In genomic region chr4:139315221-139315675, GRCh38 we compare ENCODE assay signal across 9 cellular contexts. TPM values are rescaled to one million over a fixed set of nuclear protein-coding genes. Genes with fewer than 3 reads are reported as not detected.
DNase-seq lines count a peak whose midpoint lies in the region; ATAC-seq and TF ChIP-seq lines count a peak whose summit lies in the region.
"Had no signal": no experiment of that assay in that cellular context is flagged by ENCODE, and none has a peak within 500 bp of the region (broad histone marks: within the 10 kb centered on the region; RNA-seq: fewer than 3 reads in every experiment).

No MANE protein-coding gene starts in this region.

- H3K4me1 Mint-ChIP-seq in natural killer cell, result peaks cover 78% of the 10 kb centered on the region in 2 donors
- peaks cover 53 to 63% of the 10 kb centered on the region in 2 donors for H3K4me1 Mint-ChIP-seq in natural killer cell treated with Interleukin-12 subunit alpha and Interleukin-12 subunit beta and Interleukin-15 and Interleukin-18, amount 100 ng/mL, for 72 hours (ENCODE audit: low read depth in 2 of 2)
- H3K4me1 Mint-ChIP-seq in T-helper 17 cell, result peaks cover 52% of the 10 kb centered on the region
- peaks cover 48 to 74% of the 10 kb centered on the region in 2 donors for H3K4me1 Mint-ChIP-seq in stimulated activated naive B cell treated with anti-CD40 and anti-IgM and Interleukin-4, amounts not matched to agents 10 μg/mL and 1 μg/mL and 100 μg/mL, for 72 hours

- DNase-seq in natural killer cell (no peak), T-helper 17 cell (no peak), NCI-H1417 treated with DMSO at 0.1 percent for 48 hours (lab: John Stamatoyannopoulos, UW) (no peak), SK-N-DZ (ENCODE audit: low spot score) (no peak), SIG-M5 (lab: John Stamatoyannopoulos, UW) (no peak)
- no peak for DNase-seq in natural killer cell treated with Interleukin-12 subunit alpha and Interleukin-12 subunit beta and Interleukin-15 and Interleukin-18, amount 100 ng/mL, for 72 hours (ENCODE audit: low spot score)
- no peak for DNase-seq in stimulated activated naive B cell treated with anti-CD40 and anti-IgM and Interleukin-4, amounts not matched to agents 10 μg/mL and 1 μg/mL and 100 μg/mL, for 72 hours
- DNase-seq: NCI-H2171 treated with DMSO at 0.1 percent for 48 hours had no signal

- intact Hi-C loops in natural killer cell (cut with micrococcal nuclease), result no loop called here

- H3K9me3 Mint-ChIP-seq in natural killer cell, result no peaks in the 10 kb centered on the region
- H3K9me3 Mint-ChIP-seq in natural killer cell treated with Interleukin-12 subunit alpha and Interleukin-12 subunit beta and Interleukin-15 and Interleukin-18, amount 100 ng/mL, for 72 hours, result no peaks in the 10 kb centered on the region
- H3K9me3 Mint-ChIP-seq in stimulated activated naive B cell treated with anti-CD40 and anti-IgM and Interleukin-4, amounts not matched to agents 10 μg/mL and 1 μg/mL and 100 μg/mL, for 72 hours, result peaks cover 4 to 7% of the 10 kb centered on the region in 2 donors

- no peaks in the 10 kb centered on the region for H3K9me3 ChIP-seq in T-helper 17 cell (ENCODE audit: control insufficient read depth, low read length, poor library complexity, severe bottlenecking)

- no peaks in the 10 kb centered on the region for H3K27me3 Mint-ChIP-seq in natural killer cell (ENCODE audit: low read depth in 2 of 2)
- H3K27me3 Mint-ChIP-seq in natural killer cell treated with Interleukin-12 subunit alpha and Interleukin-12 subunit beta and Interleukin-15 and Interleukin-18, amount 100 ng/mL, for 72 hours, result no peaks in the 10 kb centered on the region
- no peaks in the 10 kb centered on the region for H3K27me3 Mint-ChIP-seq in T-helper 17 cell
- no peaks in the 10 kb centered on the region for H3K27me3 Mint-ChIP-seq in stimulated activated naive B cell treated with anti-CD40 and anti-IgM and Interleukin-4, amounts not matched to agents 10 μg/mL and 1 μg/mL and 100 μg/mL, for 72 hours

- peak overlapping the region; percentile 62 to 65 for H3K27ac Mint-ChIP-seq in natural killer cell
- H3K27ac Mint-ChIP-seq in natural killer cell treated with Interleukin-12 subunit alpha and Interleukin-12 subunit beta and Interleukin-15 and Interleukin-18, amount 100 ng/mL, for 72 hours, result peak overlapping the region in 1 of 2 donors; percentile 32
- peak overlapping the region; percentile 96 for H3K27ac Mint-ChIP-seq in T-helper 17 cell
- H3K27ac Mint-ChIP-seq in stimulated activated naive B cell treated with anti-CD40 and anti-IgM and Interleukin-4, amounts not matched to agents 10 μg/mL and 1 μg/mL and 100 μg/mL, for 72 hours, result peak overlapping the region; percentile 90

- ATAC-seq in natural killer cell, result no peak
- ATAC-seq in natural killer cell treated with Interleukin-12 subunit alpha and Interleukin-12 subunit beta and Interleukin-15 and Interleukin-18, amount 100 ng/mL, for 72 hours, result no peak
- peak; percentile 64 for ATAC-seq in HG02852 (IDR thresholded peaks at IDR 0.05; ENCODE audit: unreplicated experiment)
- peak; percentile 20 for ATAC-seq in T-helper 17 cell
- peak; percentile 75 to 87 for ATAC-seq in stimulated activated naive B cell treated with anti-CD40 and anti-IgM and Interleukin-4, amounts not matched to agents 10 μg/mL and 1 μg/mL and 100 μg/mL, for 72 hours (replicated peaks)

- H3K4me3 Mint-ChIP-seq in natural killer cell (peak overlapping the region; percentile 3), T-helper 17 cell (peak overlapping the region; percentile 69)
- H3K4me3 Mint-ChIP-seq in natural killer cell treated with Interleukin-12 subunit alpha and Interleukin-12 subunit beta and Interleukin-15 and Interleukin-18, amount 100 ng/mL, for 72 hours, result no peak overlapping the region
- peak overlapping the region; percentile 39 to 51 for H3K4me3 Mint-ChIP-seq in stimulated activated naive B cell treated with anti-CD40 and anti-IgM and Interleukin-4, amounts not matched to agents 10 μg/mL and 1 μg/mL and 100 μg/mL, for 72 hours

- TF ChIP-seq CTCF in natural killer cell (IDR thresholded peaks at IDR 0.05), result no peak

- H3K36me3 Mint-ChIP-seq in natural killer cell (no peaks in the 10 kb centered on the region), T-helper 17 cell (ENCODE audit: low read depth) (peaks cover 5% of the 10 kb centered on the region)
- no peaks in the 10 kb centered on the region for H3K36me3 Mint-ChIP-seq in natural killer cell treated with Interleukin-12 subunit alpha and Interleukin-12 subunit beta and Interleukin-15 and Interleukin-18, amount 100 ng/mL, for 72 hours
- peaks cover 13 to 41% of the 10 kb centered on the region in 2 donors for H3K36me3 Mint-ChIP-seq in stimulated activated naive B cell treated with anti-CD40 and anti-IgM and Interleukin-4, amounts not matched to agents 10 μg/mL and 1 μg/mL and 100 μg/mL, for 72 hours

RNA-seq across cellular contexts. Expression of gene NDUFC1, which starts 13.0 kb away (rescaled TPM):
- total RNA-seq in natural killer cell (10 to 100 TPM; 14.0 to 15.8 (median 14.3) TPM), T-helper 17 cell (10 to 100 TPM; 15.5 to 17.0 TPM)
- 10 to 100 TPM; 35.7 to 43.0 TPM for total RNA-seq in natural killer cell treated with Interleukin-12 subunit alpha and Interleukin-12 subunit beta and Interleukin-15 and Interleukin-18, amount 100 ng/mL, for 72 hours
- polyA plus RNA-seq in SK-N-DZ (2014; cell fraction: cytosol; rRNA removed), result 25.5 and 33.1 TPM in 2 replicates
- 22.4 and 28.6 TPM in 2 replicates for polyA plus RNA-seq in SK-N-DZ (2014; cell fraction: nucleus; rRNA removed)

RNA-seq across cellular contexts. Expression of gene NAA15, which starts 13.9 kb away (rescaled TPM):
- total RNA-seq in natural killer cell (10 to 100 TPM; 56.7 to 66.3 (median 61.9) TPM), T-helper 17 cell (10 to 100 TPM; 55.2 to 62.1 TPM)
- total RNA-seq in natural killer cell treated with Interleukin-12 subunit alpha and Interleukin-12 subunit beta and Interleukin-15 and Interleukin-18, amount 100 ng/mL, for 72 hours, result 100 to 1,000 TPM in 1 of 2 donors, 10 to 100 TPM in 1; 71.5 to 100 TPM
- 19.8 and 22.7 TPM in 2 replicates for polyA plus RNA-seq in SK-N-DZ (2014; cell fraction: cytosol; rRNA removed)
- polyA plus RNA-seq in SK-N-DZ (2014; cell fraction: nucleus; rRNA removed), result 14.7 and 15.8 TPM in 2 replicates

RNA-seq across cellular contexts. Expression of gene MGARP, which starts 35.2 kb away (rescaled TPM):
- under 1 TPM; 0.35 to 0.78 (median 0.63) TPM for total RNA-seq in natural killer cell
- total RNA-seq in natural killer cell treated with Interleukin-12 subunit alpha and Interleukin-12 subunit beta and Interleukin-15 and Interleukin-18, amount 100 ng/mL, for 72 hours, result under 1 TPM in 1 of 2 donors, not detected in 1; 0.21 TPM
- not detected for total RNA-seq in T-helper 17 cell
- 1.00 and 1.2 TPM in 2 replicates for polyA plus RNA-seq in SK-N-DZ (2014; cell fraction: cytosol; rRNA removed)
- polyA plus RNA-seq in SK-N-DZ (2014; cell fraction: nucleus; rRNA removed), result 0.83 and 1.4 TPM in 2 replicates

Comparison
In these comparisons a context has a peak if more than half of its experiments do, and no peak if none do; other contexts are left out.
1. ATAC-seq: peak in HG02852 (single experiment), T-helper 17 cell (single experiment) and stimulated activated naive B cell treated with anti-CD40 and anti-IgM and Interleukin-4, amounts not matched to agents 10 μg/mL and 1 μg/mL and 100 μg/mL, for 72 hours (2 of 2); none in natural killer cell (0 of 3) and natural killer cell treated with Interleukin-12 subunit alpha and Interleukin-12 subunit beta and Interleukin-15 and Interleukin-18, amount 100 ng/mL, for 72 hours (0 of 2).